In genomic region chr1:176205322-176205914, GRCh38 we compare ENCODE assay signal across 8 cellular contexts. TPM values are rescaled to one million over a fixed set of nuclear protein-coding genes. Genes with fewer than 3 reads are reported as not detected.
DNase-seq lines count a peak whose midpoint lies in the region; ATAC-seq and TF ChIP-seq lines count a peak whose summit lies in the region.

No MANE protein-coding gene starts in this region.

- TF ChIP-seq POLR2A in stomach (IDR thresholded peaks at IDR 0.05) = no peak

- H3K36me3 ChIP-seq in right atrium auricular region = no peaks in the 10 kb centered on the region
- H3K36me3 ChIP-seq in stomach = no peaks in the 10 kb centered on the region

- H3K9me3 ChIP-seq in right atrium auricular region (no peaks in the 10 kb centered on the region), stomach (no peaks in the 10 kb centered on the region)

- 8 to 15% (median 13%) methylated on average over 5 of the region's 5 CpGs for WGBS in stomach, 5 donors

- H3K27me3 ChIP-seq in right atrium auricular region (no peaks in the 10 kb centered on the region), stomach (no peaks in the 10 kb centered on the region)

- TF ChIP-seq CTCF in right atrium auricular region (IDR thresholded peaks at IDR 0.05) = no peak
- TF ChIP-seq CTCF in WI38 (IDR thresholded peaks at IDR 0.05; ENCODE audit: low read depth, low read length) = no peak
- no peak for TF ChIP-seq CTCF in stomach (IDR thresholded peaks at IDR 0.05)

- TF ChIP-seq EP300 in stomach (IDR thresholded peaks at IDR 0.05) = no peak

- H3K4me1 ChIP-seq in right atrium auricular region (peaks cover 0 to 39% of the 10 kb centered on the region in 2 donors), stomach (peaks cover 29 to 70% (median 40%) of the 10 kb centered on the region in 4 donors)

- peak overlapping the region; percentile 91 to 95 for H3K4me3 ChIP-seq in right atrium auricular region
- H3K4me3 ChIP-seq in WI38 (ENCODE audit: low read depth, low read length) = peak overlapping the region; percentile 89
- peak overlapping the region; percentile 82 for H3K4me3 ChIP-seq in iPS-11a (ENCODE audit: low read depth, low read length)
- peak overlapping the region; percentile 73 to 86 (median 82) for H3K4me3 ChIP-seq in stomach

- DNase-seq in right atrium auricular region (ENCODE audit: low spot score) (no peak), left ventricle myocardium superior (no peak), stomach (no peak), KG1 (lab: John Stamatoyannopoulos, UW) (no peak), NCI-H345 treated with DMSO at 0.1 percent for 48 hours (lab: John Stamatoyannopoulos, UW; ENCODE audit: unreplicated experiment) (no peak)

- ATAC-seq in left ventricle myocardium superior = no peak
- no peak for ATAC-seq in HG03378 (IDR thresholded peaks at IDR 0.05; ENCODE audit: unreplicated experiment)

- intact Hi-C loops in left ventricle myocardium superior (cut with micrococcal nuclease) (no loop called here), stomach (cut with DNase I; ENCODE audit: low total_unique reads) (no loop called here)

- H3K27ac ChIP-seq in right atrium auricular region (peak overlapping the region; percentile 94 to 97), stomach (peak overlapping the region in 4 of 5 donors; percentile 97 to 98 (median 98))

RNA-seq across cellular contexts. Expression of gene COP1, which starts 1.7 kb away (rescaled TPM):
- total RNA-seq in right atrium auricular region = 10 to 100 TPM; 21.4 to 23.1 TPM
- total RNA-seq in left ventricle myocardium superior = 20.3 TPM
- 100 to 1,000 TPM in 1 of 5 donors, 10 to 100 TPM in 4; 37.3 to 127 (median 63.7) TPM for total RNA-seq in stomach
- polyA plus RNA-seq in stomach = 10 to 100 TPM; 36.2 to 48.9 (median 42.7) TPM
